11 cellular contexts compared by ENCODE assay signal in the genomic region with DNA sequence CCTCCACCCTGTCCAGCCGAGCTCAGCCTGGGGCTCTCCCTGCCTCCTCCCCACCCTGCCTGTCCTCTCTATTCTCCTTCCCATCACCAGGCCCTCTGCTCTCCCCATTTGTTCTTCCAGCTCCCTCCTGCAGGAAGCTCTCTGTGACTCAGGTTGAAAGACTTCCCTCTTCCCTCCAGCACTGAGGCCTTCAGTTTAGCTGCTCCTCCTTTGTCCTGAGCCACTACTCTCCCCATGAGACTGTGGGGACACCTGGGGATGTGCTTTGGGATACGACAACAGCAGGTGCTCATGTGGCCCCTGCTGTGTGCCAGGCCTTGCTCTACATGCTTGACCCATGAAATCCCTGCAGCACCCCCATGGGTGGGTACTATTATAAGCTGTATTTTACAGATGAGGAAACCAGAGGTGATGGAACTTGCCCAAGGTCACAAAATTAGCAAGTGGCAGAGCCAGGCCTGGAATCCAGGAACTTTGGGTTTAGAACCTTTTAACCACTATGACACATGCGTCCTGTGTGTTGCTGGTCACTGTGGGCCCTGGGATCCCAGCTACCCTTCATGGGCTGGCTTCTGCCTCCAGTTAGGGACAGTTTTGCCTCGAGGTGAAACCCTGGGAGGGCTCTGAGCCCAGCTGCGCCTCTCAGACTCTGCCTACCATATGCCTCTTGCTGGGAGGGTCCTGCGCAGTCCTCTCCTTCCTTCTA. TPM values are rescaled to one million over a fixed set of nuclear protein-coding genes. Genes with fewer than 3 reads are reported as not detected.
A peak's percentile ranks its signal among the peaks of the same experiment; 100 is the strongest.
DNase-seq lines count a peak whose midpoint lies in the region; ATAC-seq, FAIRE-seq and TF ChIP-seq lines count a peak whose summit lies in the region.
"Had no signal": no experiment of that assay in that cellular context is flagged by ENCODE, and none has a peak within 500 bp of the region (broad histone marks: within the 10 kb centered on the region; RNA-seq: fewer than 3 reads in every experiment).

No MANE protein-coding gene starts in this region.

- CTCF ChIA-PET in AG04449 (lab: Yijun Ruan, JAX) (interaction anchor here (1.0 to 4.6 kb wide), 16 partner anchors 9 to 141 kb away, joined by 3 to 29 read pairs (median 4); a partner anchor contains a TSS), IMR-90 (lab: Yijun Ruan, JAX) (interaction anchor here (0.6 to 1.6 kb wide), 5 partner anchors 14 to 33 kb away, joined by 3 to 6 read pairs (median 3); no protein-coding TSS in a partner anchor)

- H3K18ac ChIP-seq in IMR-90 (ENCODE audit: low read depth, low read length), result peak overlapping the region; percentile 70

- no TSS peak for BruUV-seq in IMR-90 (replicated peaks; lab: Mats Ljungman, UMichigan)

- TF ChIP-seq CTCF in AG04449 (IDR thresholded peaks at IDR 0.05; ENCODE audit: insufficient read depth, low read length, missing control alignments) (no peak), IMR-90 (conservative IDR thresholded peaks at IDR 0.05; ENCODE audit: low read depth, low read length) (no peak), astrocyte of the cerebellum (IDR thresholded peaks at IDR 0.05; ENCODE audit: low read depth, low read length, missing control alignments) (no peak), kidney epithelial cell (IDR thresholded peaks at IDR 0.05; ENCODE audit: insufficient read depth, low read length, poor library complexity, severe bottlenecking) (no peak)

- peak overlapping the region; percentile 99 for H2BK5ac ChIP-seq in IMR-90 (ENCODE audit: low read depth, low read length, poor library complexity, severe bottlenecking)

- H2AFZ ChIP-seq in IMR-90 (replicated peaks; ENCODE audit: low read length, poor library complexity), result peak overlapping the region; percentile 91

- no peak for FAIRE-seq in HTR-8/SVneo (lab: Jason Lieb, UNC)
- FAIRE-seq: pancreas had no signal

- peaks cover 66% of the 10 kb centered on the region for H3K4me1 ChIP-seq in IMR-90 (ENCODE audit: control insufficient read depth, insufficient read depth, low read length)
- H3K4me1 ChIP-seq: pancreas had no signal

- peak overlapping the region; percentile 100 for H2AK5ac ChIP-seq in IMR-90 (ENCODE audit: low read depth, low read length)

- peak overlapping the region; percentile 99 for H3K4ac ChIP-seq in IMR-90 (ENCODE audit: low read depth, low read length)

- peak overlapping the region; percentile 97 to 98 for H4K8ac ChIP-seq in IMR-90 (ENCODE audit: low read depth in 2 of 2, low read length in 2 of 2)

- intact Hi-C loops in IMR-90 (cut with micrococcal nuclease), result no loop called here

- ATAC-seq in IMR-90 (ENCODE audit: low read depth) (peak; percentile 70), GM21717 (IDR thresholded peaks at IDR 0.05; ENCODE audit: unreplicated experiment) (no peak), GM19351 (IDR thresholded peaks at IDR 0.05; ENCODE audit: unreplicated experiment) (no peak), GM19324 (IDR thresholded peaks at IDR 0.05; ENCODE audit: low FRiP score, unreplicated experiment) (no peak)

- peak overlapping the region; percentile 99 for H4K91ac ChIP-seq in IMR-90 (ENCODE audit: insufficient read depth, low read depth, low read length)

- peak overlapping the region; percentile 99 for H2AK9ac ChIP-seq in IMR-90 (replicated peaks; ENCODE audit: low read depth, low read length, poor library complexity)

- peak overlapping the region; percentile 99 for H3K14ac ChIP-seq in IMR-90 (replicated peaks; ENCODE audit: low read depth, low read length)

- peak overlapping the region; percentile 99 for H2BK20ac ChIP-seq in IMR-90 (ENCODE audit: low read depth, low read length)

- H3K9me3 ChIP-seq in IMR-90 (ENCODE audit: control insufficient read depth, insufficient read depth, low read length), result no peaks in the 10 kb centered on the region
- H3K9me3 ChIP-seq: pancreas had no signal

- H4K5ac ChIP-seq in IMR-90 (ENCODE audit: low read depth, low read length), result peak overlapping the region; percentile 86

- peak overlapping the region; percentile 100 for H2BK120ac ChIP-seq in IMR-90 (ENCODE audit: low read depth, low read length)

- DNase-seq in AG04449 (ENCODE audit: low read depth, low spot score), result peak; percentile 46
- peak; percentile 87 for DNase-seq in IMR-90
- peak; percentile 38 for DNase-seq in astrocyte of the cerebellum (ENCODE audit: low read depth)
- DNase-seq in kidney epithelial cell (ENCODE audit: low read depth), result peak; percentile 71
- no peak for DNase-seq in HTR-8/SVneo (ENCODE audit: insufficient read length, low spot score)
- DNase-seq: NCI-H524; pancreas; stimulated activated naive CD8-positive, alpha-beta T cell treated with anti-CD3 and anti-CD28 coated beads, Interleukin-15, amount 100 ng/mL, for 72 hours had no signal

- H3K4me3 ChIP-seq in AG04449 (ENCODE audit: low read depth, low read length) (no peak overlapping the region), IMR-90 (ENCODE audit: insufficient read depth, low read depth, low read length) (no peak overlapping the region), astrocyte of the cerebellum (ENCODE audit: low read depth, low read length) (no peak overlapping the region), kidney epithelial cell (ENCODE audit: low read depth, low read length) (no peak overlapping the region)
- H3K4me3 ChIP-seq: pancreas had no signal

- H3K36me3 ChIP-seq in IMR-90 (ENCODE audit: control insufficient read depth, insufficient read depth, low read length) (no peaks in the 10 kb centered on the region), kidney epithelial cell (ENCODE audit: control insufficient read depth, insufficient read depth, low read length) (no peaks in the 10 kb centered on the region)
- H3K36me3 ChIP-seq: pancreas had no signal

- no peak for TF ChIP-seq POLR2A in IMR-90 (IDR thresholded peaks at IDR 0.05; ENCODE audit: low read depth, low read length)

- H2BK15ac ChIP-seq in IMR-90 (ENCODE audit: low read depth, low read length), result peak overlapping the region; percentile 99

- H3K27me3 ChIP-seq in IMR-90 (ENCODE audit: control insufficient read depth, insufficient read depth, low read length), result no peaks in the 10 kb centered on the region
- H3K27me3 ChIP-seq in kidney epithelial cell (ENCODE audit: control insufficient read depth, insufficient read depth, low read length), result no peaks in the 10 kb centered on the region
- H3K27me3 ChIP-seq: pancreas had no signal

- peak overlapping the region; percentile 37; the same call in 1 of the 2 replicates for H3K9ac ChIP-seq in IMR-90 (ENCODE audit: low read depth, low read length)

- H3K4me2 ChIP-seq in IMR-90 (ENCODE audit: low read depth, low read length), result no peak overlapping the region

- peak overlapping the region; percentile 95 for H3K23ac ChIP-seq in IMR-90 (ENCODE audit: low read depth, low read length)

- no peak for TF ChIP-seq RAD21 in IMR-90 (IDR thresholded peaks at IDR 0.05; ENCODE audit: low read length)

- peaks cover 69% of the 10 kb centered on the region for H3K9me1 ChIP-seq in IMR-90 (ENCODE audit: insufficient read depth, low read length)

- H3K56ac ChIP-seq in IMR-90 (ENCODE audit: extremely low read depth, insufficient read depth, low read length), result peak overlapping the region; percentile 90

- H4K20me1 ChIP-seq in IMR-90 (ENCODE audit: insufficient read depth, low read length), result no peaks in the 10 kb centered on the region

- peak overlapping the region; percentile 76 for H3K27ac ChIP-seq in IMR-90 (ENCODE audit: insufficient read depth, low read length)

- in situ Hi-C loops in IMR-90 (cut with MboI; ENCODE audit: low sequenced_read_pairs) (no loop called here), astrocyte of the cerebellum (cut with HindIII; ENCODE audit: low sequenced_read_pairs) (no loop called here)

- 70% methylated on average over 3 of the region's 6 CpGs; no CpG with 5 or more reads in 1 of the 2 experiments for WGBS in IMR-90 (ENCODE audit: extremely low coverage in 2 of 2, insufficient read length in 1 of 2), 2 experiments

- POLR2A ChIA-PET in AG04449 (lab: Yijun Ruan, JAX) (interaction anchor here (0.6 to 1.2 kb wide), 4 partner anchors 9 to 39 kb away, joined by 3 to 8 read pairs (median 4); no protein-coding TSS in a partner anchor), IMR-90 (lab: Charles Lee; ENCODE audit: unreplicated experiment) (interaction anchor here (0.9 kb wide), 1 partner anchor 9 kb away, joined by 5 read pairs; no protein-coding TSS in a partner anchor)

- peaks cover 0 to 74% of the 10 kb centered on the region in 2 experiments; a peak in 3 of 4 replicates for H3K79me1 ChIP-seq in IMR-90 (ENCODE audit: low read depth in 1 of 2, low read length in 2 of 2)

- dilution Hi-C loops in IMR-90 (cut with HindIII; ENCODE audit: low sequenced_read_pairs, unreplicated experiment), result no loop called here

TF ChIP-seq in IMR-90, 13 proteins besides CTCF, POLR2A, EP300 and RAD21:
- TF ChIP-seq MAZ (IDR thresholded peaks at IDR 0.05; ENCODE audit: borderline replicate concordance, low read depth, low read length) (peak; percentile 12; the same call in 1 of the 2 replicates), NFE2L2 (IDR thresholded peaks at IDR 0.05; ENCODE audit: low read depth, low read length) (no peak)

RNA-seq across cellular contexts. Expression of a gene that starts 5.5 kb away (rescaled TPM):
- 0.54 and 0.56 TPM in 2 replicates for total RNA-seq in IMR-90 (2012; rRNA removed)
- 3.4 TPM in 2 replicates for polyA plus RNA-seq in IMR-90 (2012; rRNA removed)
- 1.2 and 2.4 TPM in 2 replicates for polyA plus RNA-seq in IMR-90 (2012; cell fraction: cytosol; rRNA removed)
- polyA plus RNA-seq in IMR-90 (2012; cell fraction: nucleus; rRNA removed; ENCODE audit: low replicate concordance), result 14.7 and 18.0 TPM in 2 replicates
- total RNA-seq in kidney epithelial cell, result 18.5 and 19.4 TPM in 2 replicates

RNA-seq across cellular contexts. Expression of a gene that starts 46.8 kb away (rescaled TPM):
- total RNA-seq in IMR-90 (2012; rRNA removed), result 0.54 and 1.4 TPM in 2 replicates
- 1.4 and 1.7 TPM in 2 replicates for polyA plus RNA-seq in IMR-90 (2012; rRNA removed)
- 2.5 and 3.4 TPM in 2 replicates for polyA plus RNA-seq in IMR-90 (2012; cell fraction: cytosol; rRNA removed)
- 0.60 and 1.7 TPM in 2 replicates for polyA plus RNA-seq in IMR-90 (2012; cell fraction: nucleus; rRNA removed; ENCODE audit: low replicate concordance)
- total RNA-seq in kidney epithelial cell, result 1,242 and 1,355 TPM in 2 replicates

Comparison
In these comparisons a context has a peak if more than half of its experiments do, and no peak if none do; other contexts are left out.
1. RNA of a gene that starts 5.5 kb away (total RNA-seq): 18.5 to 19.4 TPM in kidney epithelial cell; 0.54 to 0.56 TPM in IMR-90; every median in the first group is over 10 times any median in the second.
2. RNA of a gene that starts 46.8 kb away (total RNA-seq): 1,242 to 1,355 TPM in kidney epithelial cell; 0.54 to 1.4 TPM in IMR-90; every median in the first group is over 100 times any median in the second.